Comparison of ENCODE assay signal across 8 cellular contexts in the genomic region with DNA sequence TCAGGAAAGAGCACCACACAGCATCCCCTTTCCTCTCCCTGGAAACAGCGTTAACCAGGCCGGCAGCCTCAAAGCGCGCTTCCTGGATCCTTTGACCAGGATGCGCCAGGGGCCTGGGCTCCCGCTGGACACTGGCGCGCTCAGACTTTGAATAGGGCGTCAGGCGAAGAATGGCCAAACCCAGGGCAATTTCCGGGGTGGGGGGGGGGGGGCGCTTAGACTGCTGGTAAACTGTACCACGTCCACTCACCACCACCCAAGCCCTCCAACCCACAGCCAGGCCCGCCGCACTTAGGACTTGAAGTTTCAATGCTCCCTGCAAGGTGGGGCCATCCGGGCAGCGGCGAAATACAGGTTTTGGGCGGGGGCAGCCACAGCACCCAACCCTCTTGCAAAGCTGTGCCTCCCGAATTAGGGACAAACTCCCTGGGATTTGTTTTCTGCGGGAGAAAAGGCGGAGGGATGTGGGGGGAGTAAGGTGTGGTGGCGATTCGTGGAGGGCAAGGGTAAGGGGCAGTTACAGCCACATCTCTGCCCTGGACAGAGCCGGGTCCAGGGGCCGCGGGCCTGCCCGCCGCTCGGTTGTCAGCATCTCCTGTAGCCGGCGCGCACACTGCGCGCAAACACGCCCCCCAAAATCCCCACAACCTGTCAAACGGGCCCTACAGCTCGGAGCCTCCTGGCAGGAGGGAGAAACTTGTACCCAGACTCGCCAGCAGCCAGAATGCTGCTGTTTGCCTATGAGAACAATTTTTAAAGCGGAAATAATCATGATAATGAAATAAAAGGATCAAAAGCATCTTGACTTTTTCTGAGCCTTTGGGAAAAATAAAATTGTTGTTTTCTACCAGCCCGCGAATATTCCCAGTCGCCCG. TPM values are rescaled to one million over a fixed set of nuclear protein-coding genes. Genes with fewer than 3 reads are reported as not detected.
DNase-seq lines count a peak whose midpoint lies in the region; ATAC-seq and TF ChIP-seq lines count a peak whose summit lies in the region.

No MANE protein-coding gene starts in this region.

- no peaks in the 10 kb centered on the region for H3K9me3 Mint-ChIP-seq in T-helper 2 cell treated with Interferon-gamma antibody and Interleukin-4, amounts not matched to agents 5 μg/mL and 100 μg/mL, for 36 hours
- H3K9me3 Mint-ChIP-seq in WTC11 (no peaks in the 10 kb centered on the region), immature natural killer cell (peaks cover 0 to 4% (median 0%) of the 10 kb centered on the region in 6 donors)

- H3K27ac ChIP-seq in substantia nigra (ENCODE audit: low read depth, low read length, poor library complexity, severe bottlenecking): peak overlapping the region; percentile 93

- H3K4me1 Mint-ChIP-seq in T-helper 2 cell treated with Interferon-gamma antibody and Interleukin-4, amounts not matched to agents 5 μg/mL and 100 μg/mL, for 36 hours (ENCODE audit: low read depth): peaks cover 5% of the 10 kb centered on the region
- H3K4me1 Mint-ChIP-seq in WTC11 (peaks cover 11% of the 10 kb centered on the region), immature natural killer cell (peaks cover 0 to 8% of the 10 kb centered on the region in 2 donors)

- CTCF ChIA-PET in WTC11 (lab: Charles Lee): interaction anchor here (1.1 to 3.0 kb wide), 5 partner anchors 10 to 362 kb away, joined by 5 to 17 read pairs (median 6); partner anchors contain the start of gene LRRC9

- DNase-seq in T-helper 2 cell treated with Interferon-gamma antibody and Interleukin-4, amounts not matched to agents 5 μg/mL and 100 μg/mL, for 36 hours (ENCODE audit: low spot score): no peak
- no peak for DNase-seq in T-helper 2 cell
- DNase-seq in WTC11 (ENCODE audit: low spot score): peak; percentile 24
- DNase-seq in immature natural killer cell: no peak
- DNase-seq in substantia nigra (lab: John Stamatoyannopoulos, UW): peak in 28 of 49 donors; percentile 3 to 70 (median 34)
- no peak for DNase-seq in NCI-H128 (lab: John Stamatoyannopoulos, UW; ENCODE audit: unreplicated experiment)
- DNase-seq in activated CD8-positive, alpha-beta memory T cell treated with anti-CD3 and anti-CD28 coated beads for 24 hours: no peak

- no peak for TF ChIP-seq CTCF in WTC11 (IDR thresholded peaks at IDR 0.05)

- peak overlapping the region; percentile 21 for H3K4me3 Mint-ChIP-seq in T-helper 2 cell treated with Interferon-gamma antibody and Interleukin-4, amounts not matched to agents 5 μg/mL and 100 μg/mL, for 36 hours
- peak overlapping the region; percentile 67 for H3K4me3 Mint-ChIP-seq in WTC11
- peak overlapping the region; percentile 8 to 51 (median 35) for H3K4me3 Mint-ChIP-seq in immature natural killer cell

- peaks cover 61% of the 10 kb centered on the region for H3K27me3 Mint-ChIP-seq in T-helper 2 cell treated with Interferon-gamma antibody and Interleukin-4, amounts not matched to agents 5 μg/mL and 100 μg/mL, for 36 hours (ENCODE audit: low read depth)
- H3K27me3 Mint-ChIP-seq in WTC11 (ENCODE audit: low read depth) (peaks cover 75% of the 10 kb centered on the region), immature natural killer cell (ENCODE audit: low read depth in 3 of 3) (peaks cover 2 to 29% (median 10%) of the 10 kb centered on the region in 3 donors)

- POLR2A ChIA-PET in WTC11 (lab: Charles Lee): no interaction called here

- H3K27ac Mint-ChIP-seq in T-helper 2 cell treated with Interferon-gamma antibody and Interleukin-4, amounts not matched to agents 5 μg/mL and 100 μg/mL, for 36 hours: no peak overlapping the region
- H3K27ac Mint-ChIP-seq in WTC11 (no peak overlapping the region), immature natural killer cell (no peak overlapping the region)

- no peaks in the 10 kb centered on the region for H3K36me3 Mint-ChIP-seq in T-helper 2 cell treated with Interferon-gamma antibody and Interleukin-4, amounts not matched to agents 5 μg/mL and 100 μg/mL, for 36 hours (ENCODE audit: low read depth)
- H3K36me3 Mint-ChIP-seq in WTC11 (no peaks in the 10 kb centered on the region), immature natural killer cell (peaks cover 0 to 4% (median 0%) of the 10 kb centered on the region in 3 donors)

- peak; percentile 38 for ATAC-seq in WTC11
- ATAC-seq in GM21423 (IDR thresholded peaks at IDR 0.05; ENCODE audit: unreplicated experiment): no peak

TF ChIP-seq in WTC11, 78 proteins besides CTCF, POLR2A, EP300 and RAD21:
- TF ChIP-seq RELA (CRISPR knock-in tag; IDR thresholded peaks at IDR 0.05; ENCODE audit: borderline replicate concordance) (no peak), ZNF232 (CRISPR knock-in tag; IDR thresholded peaks at IDR 0.05) (no peak), ZBTB21 (CRISPR knock-in tag; IDR thresholded peaks at IDR 0.05; ENCODE audit: borderline replicate concordance) (no peak), CDX4 (CRISPR knock-in tag; IDR thresholded peaks at IDR 0.05; ENCODE audit: borderline replicate concordance) (no peak), ATF3 (CRISPR knock-in tag; conservative IDR thresholded peaks at IDR 0.05) (no peak), ZBTB43 (CRISPR knock-in tag; IDR thresholded peaks at IDR 0.05) (no peak), GRHL2 (CRISPR knock-in tag; IDR thresholded peaks at IDR 0.05; ENCODE audit: insufficient replicate concordance, severe bottlenecking) (no peak), PRRX2 (CRISPR knock-in tag; IDR thresholded peaks at IDR 0.05) (no peak), CREB1 (CRISPR knock-in tag; IDR thresholded peaks at IDR 0.05) (no peak), ZNF423 (CRISPR knock-in tag; IDR thresholded peaks at IDR 0.05) (no peak)
TF ChIP-seq in WTC11: peak in this region for 0.

RNA-seq across cellular contexts. Expression of gene RTN1, which starts 1.0 kb away (rescaled TPM):
- 1.1 to 2.8 TPM (median 1.5 TPM) in 3 replicates for total RNA-seq in WTC11 (2021)
- 1 to 10 TPM in 1 of 3 donors, under 1 TPM in 2; 0.56 to 5.1 (median 0.90) TPM for polyA plus RNA-seq in immature natural killer cell

RNA-seq across cellular contexts. Expression of gene LRRC9, which starts 50.3 kb away (rescaled TPM):
- total RNA-seq in WTC11 (2021): 0.79 to 0.99 TPM (median 0.82 TPM) in 3 replicates
- not detected for polyA plus RNA-seq in immature natural killer cell

Comparison
In these comparisons a context has a peak if more than half of its experiments do, and no peak if none do; other contexts are left out.
1. DNase-seq: peak in WTC11 (single experiment) and substantia nigra (28 of 49); none in T-helper 2 cell treated with Interferon-gamma antibody and Interleukin-4, amounts not matched to agents 5 μg/mL and 100 μg/mL, for 36 hours (single experiment), T-helper 2 cell (0 of 5), immature natural killer cell (0 of 3), NCI-H128 (single experiment) and activated CD8-positive, alpha-beta memory T cell treated with anti-CD3 and anti-CD28 coated beads for 24 hours (single experiment).
2. Peak in every context shown above with its lines, with median percentiles within 50 percentile points of each other: H3K4me3 Mint-ChIP-seq.